Comparison of ENCODE assay signal across 35 cellular contexts in the genomic region with DNA sequence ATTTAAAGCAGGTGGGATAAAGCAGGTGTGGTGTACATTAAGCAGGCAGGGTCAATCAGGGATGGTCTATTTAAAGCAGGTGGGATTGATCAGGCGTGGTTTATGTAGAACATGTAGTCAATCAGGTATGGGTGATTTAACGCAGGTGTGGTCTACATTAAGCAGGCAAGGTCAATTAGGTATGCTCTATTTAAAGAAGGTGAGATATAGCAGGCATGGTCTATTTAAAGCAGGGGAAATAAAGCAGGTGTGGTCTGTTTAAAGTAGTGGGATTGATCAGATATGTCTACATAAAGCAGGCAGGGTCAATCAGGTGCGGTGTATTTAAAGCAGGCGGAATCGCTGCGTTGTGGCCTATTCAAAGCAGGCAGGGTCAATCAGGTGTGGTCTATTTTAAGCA.
"Had no signal": no experiment of that assay in that cellular context is flagged by ENCODE, and none has a peak within 500 bp of the region (broad histone marks: within the 10 kb centered on the region; RNA-seq: fewer than 3 reads in every experiment).

No MANE protein-coding gene starts in this region.

- DNase-seq: activated B cell treated with CpG ODN at 0.5 μM for 24 hours; activated CD4-positive, alpha-beta T cell treated with anti-CD3 and anti-CD28 coated beads for 48 hours; activated CD4-positive, alpha-beta T cell treated with anti-CD3 and anti-CD28 coated beads, Interleukin-2, amount 50 U/mL, for 1 hour; activated CD4-positive, alpha-beta T cell treated with anti-CD3 and anti-CD28 coated beads, Interleukin-2, amount 50 U/mL, for 48 hours; activated CD8-positive, alpha-beta memory T cell treated with anti-CD3 and anti-CD28 coated beads for 24 hours; activated CD8-positive, alpha-beta T cell treated with anti-CD3 and anti-CD28 coated beads for 36 hours; activated effector memory CD4-positive, alpha-beta T cell treated with Interleukin-2 at 50 U/mL for 16 hours; activated gamma-delta T cell treated with Interleukin-2 at 50 U/mL for 16 hours; activated naive CD4-positive, alpha-beta T cell treated with Interleukin-2 at 50 U/mL for 16 hours; activated naive CD8-positive, alpha-beta T cell treated with anti-CD3 and anti-CD28 coated beads for 36 hours; activated naive CD8-positive, alpha-beta T cell treated with anti-CD3 and anti-CD28 coated beads, Interleukin-2, amount 50 U/mL, for 24 hours; activated T-cell treated with anti-CD3 and anti-CD28 coated beads, Interleukin-2, amount 50 U/mL, for 4 hours; adrenal gland; amygdala; aorta; caudate nucleus; cortex of kidney; dermis blood vessel endothelial cell; effector CD4-positive, alpha-beta T cell; effector memory CD8-positive, alpha-beta T cell; erythroblast; foreskin keratinocyte; gastrocnemius medialis; glutamatergic neuron; heart left ventricle; T-helper 17 cell; T1000; WERI-Rb-1 had no signal

- H3K4me3 ChIP-seq: adrenal gland, body of pancreas, esophagus muscularis mucosa, gastrocnemius medialis, heart left ventricle had no signal

- H3K36me3 ChIP-seq: adrenal gland, esophagus muscularis mucosa, gastrocnemius medialis, heart left ventricle, WERI-Rb-1 had no signal

- H3K4me1 ChIP-seq: adrenal gland, esophagus muscularis mucosa, foreskin keratinocyte, gastrocnemius medialis had no signal

- FAIRE-seq: colon had no signal

- ATAC-seq: activated CD4-positive, CD25-positive, alpha-beta regulatory T cell treated with anti-CD3 and anti-CD28 coated beads, Interleukin-2, amount 50 U/mL, for 24 hours; activated CD8-positive, alpha-beta T cell treated with anti-CD3 and anti-CD28 coated beads for 36 hours; activated naive CD8-positive, alpha-beta T cell treated with anti-CD3 and anti-CD28 coated beads, Interleukin-2, amount 50 U/mL, for 24 hours; activated T-cell treated with anti-CD3 and anti-CD28 coated beads, Interleukin-2, amount 50 U/mL, for 4 hours; activated T-helper 17 cell treated with anti-CD3 and anti-CD28 coated beads, Interleukin-2, amount 50 U/mL, for 72 hours; body of pancreas; effector memory CD8-positive, alpha-beta T cell; foreskin keratinocyte; gastrocnemius medialis; heart left ventricle; T-helper 17 cell had no signal

- H3K27ac Mint-ChIP-seq: activated B cell treated with CpG ODN at 0.5 μM for 24 hours; activated CD8-positive, alpha-beta T cell treated with anti-CD3 and anti-CD28 coated beads for 36 hours; activated naive CD4-positive, alpha-beta T cell treated with anti-CD3 and anti-CD28 coated beads, Interleukin-2, amount 50 U/mL, for 24 hours; activated naive CD8-positive, alpha-beta T cell treated with anti-CD3 and anti-CD28 coated beads for 36 hours; activated naive CD8-positive, alpha-beta T cell treated with anti-CD3 and anti-CD28 coated beads, Interleukin-2, amount 50 U/mL, for 24 hours; activated T-helper 17 cell treated with anti-CD3 and anti-CD28 coated beads, Interleukin-2, amount 50 U/mL, for 72 hours; effector memory CD8-positive, alpha-beta T cell; T-helper 17 cell; T-helper 2 cell treated with Interferon-gamma antibody and Interleukin-4, amounts not matched to agents 5 μg/mL and 100 μg/mL, for 36 hours had no signal

- H3K27ac ChIP-seq: adrenal gland, body of pancreas, esophagus muscularis mucosa, foreskin keratinocyte, gastrocnemius medialis, heart left ventricle, WERI-Rb-1 had no signal

- H3K9me3 ChIP-seq: adrenal gland, body of pancreas, esophagus muscularis mucosa, gastrocnemius medialis, heart left ventricle had no signal

- H3K9me3 Mint-ChIP-seq: activated B cell treated with CpG ODN at 0.5 μM for 24 hours; activated CD8-positive, alpha-beta T cell treated with anti-CD3 and anti-CD28 coated beads for 36 hours; activated naive CD4-positive, alpha-beta T cell treated with anti-CD3 and anti-CD28 coated beads, Interleukin-2, amount 50 U/mL, for 24 hours; activated naive CD8-positive, alpha-beta T cell treated with anti-CD3 and anti-CD28 coated beads for 36 hours; activated naive CD8-positive, alpha-beta T cell treated with anti-CD3 and anti-CD28 coated beads, Interleukin-2, amount 50 U/mL, for 24 hours; activated T-cell treated with anti-CD3 and anti-CD28 coated beads, Interleukin-2, amount 50 U/mL, for 4 hours; activated T-helper 17 cell treated with anti-CD3 and anti-CD28 coated beads, Interleukin-2, amount 50 U/mL, for 72 hours; effector memory CD8-positive, alpha-beta T cell; T-helper 2 cell treated with Interferon-gamma antibody and Interleukin-4, amounts not matched to agents 5 μg/mL and 100 μg/mL, for 36 hours had no signal

- H3K27me3 ChIP-seq: adrenal gland, body of pancreas, esophagus muscularis mucosa, foreskin keratinocyte, gastrocnemius medialis, heart left ventricle had no signal

- H3K27me3 Mint-ChIP-seq: activated B cell treated with CpG ODN at 0.5 μM for 24 hours; activated CD8-positive, alpha-beta T cell treated with anti-CD3 and anti-CD28 coated beads for 36 hours; activated naive CD4-positive, alpha-beta T cell treated with anti-CD3 and anti-CD28 coated beads, Interleukin-2, amount 50 U/mL, for 24 hours; activated naive CD8-positive, alpha-beta T cell treated with anti-CD3 and anti-CD28 coated beads for 36 hours; activated naive CD8-positive, alpha-beta T cell treated with anti-CD3 and anti-CD28 coated beads, Interleukin-2, amount 50 U/mL, for 24 hours; activated T-helper 17 cell treated with anti-CD3 and anti-CD28 coated beads, Interleukin-2, amount 50 U/mL, for 72 hours; effector memory CD8-positive, alpha-beta T cell; T-helper 17 cell had no signal

- H3K4me1 Mint-ChIP-seq: activated B cell treated with CpG ODN at 0.5 μM for 24 hours; activated naive CD4-positive, alpha-beta T cell treated with anti-CD3 and anti-CD28 coated beads, Interleukin-2, amount 50 U/mL, for 24 hours; activated naive CD8-positive, alpha-beta T cell treated with anti-CD3 and anti-CD28 coated beads for 36 hours; activated naive CD8-positive, alpha-beta T cell treated with anti-CD3 and anti-CD28 coated beads, Interleukin-2, amount 50 U/mL, for 24 hours; activated T-helper 17 cell treated with anti-CD3 and anti-CD28 coated beads, Interleukin-2, amount 50 U/mL, for 72 hours; T-helper 17 cell had no signal

- H3K36me3 Mint-ChIP-seq: activated naive CD4-positive, alpha-beta T cell treated with anti-CD3 and anti-CD28 coated beads, Interleukin-2, amount 50 U/mL, for 24 hours; activated naive CD8-positive, alpha-beta T cell treated with anti-CD3 and anti-CD28 coated beads for 36 hours had no signal

- H3K4me3 Mint-ChIP-seq: activated B cell treated with CpG ODN at 0.5 μM for 24 hours; activated CD8-positive, alpha-beta T cell treated with anti-CD3 and anti-CD28 coated beads for 36 hours; activated naive CD4-positive, alpha-beta T cell treated with anti-CD3 and anti-CD28 coated beads, Interleukin-2, amount 50 U/mL, for 24 hours; activated naive CD8-positive, alpha-beta T cell treated with anti-CD3 and anti-CD28 coated beads for 36 hours; activated naive CD8-positive, alpha-beta T cell treated with anti-CD3 and anti-CD28 coated beads, Interleukin-2, amount 50 U/mL, for 24 hours; activated T-cell treated with anti-CD3 and anti-CD28 coated beads, Interleukin-2, amount 50 U/mL, for 4 hours; activated T-helper 17 cell treated with anti-CD3 and anti-CD28 coated beads, Interleukin-2, amount 50 U/mL, for 72 hours; effector memory CD8-positive, alpha-beta T cell; T-helper 17 cell; T-helper 2 cell treated with Interferon-gamma antibody and Interleukin-4, amounts not matched to agents 5 μg/mL and 100 μg/mL, for 36 hours had no signal
